In the genomic region with DNA sequence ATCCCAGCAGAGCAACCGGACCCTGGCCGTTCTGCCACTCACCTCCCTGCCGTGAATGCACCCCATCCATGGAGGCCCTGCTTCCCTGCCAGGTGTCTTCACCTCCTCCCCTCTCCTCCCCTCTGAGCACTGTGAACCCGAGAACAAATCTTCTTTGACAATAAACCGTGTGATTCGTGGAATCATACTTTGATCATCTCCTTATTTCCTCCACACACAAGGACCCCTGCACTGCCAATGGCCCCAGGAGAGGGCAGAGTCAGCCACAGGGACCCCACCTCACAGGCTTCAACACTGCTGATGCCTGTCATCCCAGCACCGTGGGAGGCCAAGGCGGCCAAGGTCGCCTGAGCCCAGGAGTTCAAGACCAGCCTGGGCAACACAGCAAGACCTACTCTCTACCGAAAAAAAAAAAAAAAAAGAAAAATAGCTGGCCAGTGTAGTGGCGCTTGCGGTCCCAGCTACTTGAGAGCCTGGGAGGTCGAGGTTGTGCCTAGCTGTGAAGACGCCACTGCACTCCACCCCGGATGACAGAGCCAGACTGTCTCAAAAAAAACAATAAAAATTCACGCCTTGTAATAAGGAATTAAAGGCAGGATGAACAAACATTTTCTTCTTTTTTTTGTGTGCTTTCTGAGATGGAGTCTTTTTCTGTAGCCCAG, we compare ENCODE assay signal across 8 cellular contexts. TPM values are rescaled to one million over a fixed set of nuclear protein-coding genes. Genes with fewer than 3 reads are reported as not detected.
DNase-seq lines count a peak whose midpoint lies in the region; TF ChIP-seq lines count a peak whose summit lies in the region.

No MANE protein-coding gene starts in this region.

- H3K27ac ChIP-seq in breast epithelium (no peak overlapping the region), iPS-18a (ENCODE audit: low read length) (no peak overlapping the region), transverse colon (peak overlapping the region in 3 of 4 donors; percentile 76 to 83 (median 79))

- no peaks in the 10 kb centered on the region for H3K9me3 Mint-ChIP-seq in MCF 10A (ENCODE audit: unreplicated experiment)
- H3K9me3 Mint-ChIP-seq in activated CD4-positive, alpha-beta memory T cell treated with anti-CD3 and anti-CD28 coated beads, Interleukin-2, amount 10 ng/mL, durations not matched to agents 7 days and 5 days: no peaks in the 10 kb centered on the region

- DNase-seq in MCF 10A (ENCODE audit: unreplicated experiment): no peak
- no peak for DNase-seq in breast epithelium (ENCODE audit: low spot score in 2 of 2)
- DNase-seq in activated CD4-positive, alpha-beta memory T cell treated with anti-CD3 and anti-CD28 coated beads, Interleukin-2, amount 10 ng/mL, durations not matched to agents 7 days and 5 days: no peak
- no peak for DNase-seq in transverse colon
- DNase-seq in posterior cingulate gyrus: no peak
- DNase-seq in SK-N-DZ (ENCODE audit: low spot score): no peak
- DNase-seq in NCI-H1105 (lab: John Stamatoyannopoulos, UW): no peak

- H3K4me3 Mint-ChIP-seq in MCF 10A (ENCODE audit: unreplicated experiment): peak overlapping the region; percentile 94
- peak overlapping the region; percentile 88 for H3K4me3 Mint-ChIP-seq in activated CD4-positive, alpha-beta memory T cell treated with anti-CD3 and anti-CD28 coated beads, Interleukin-2, amount 10 ng/mL, durations not matched to agents 7 days and 5 days

- H3K36me3 ChIP-seq in breast epithelium (no peaks in the 10 kb centered on the region), iPS-18a (ENCODE audit: control insufficient read depth, low read depth, low read length) (peaks cover 9% of the 10 kb centered on the region), transverse colon (no peaks in the 10 kb centered on the region)

- peaks cover 38% of the 10 kb centered on the region for H3K4me1 Mint-ChIP-seq in MCF 10A (ENCODE audit: insufficient read depth, unreplicated experiment)
- peaks cover 54% of the 10 kb centered on the region for H3K4me1 Mint-ChIP-seq in activated CD4-positive, alpha-beta memory T cell treated with anti-CD3 and anti-CD28 coated beads, Interleukin-2, amount 10 ng/mL, durations not matched to agents 7 days and 5 days

- H3K9me3 ChIP-seq in breast epithelium (no peaks in the 10 kb centered on the region), iPS-18a (ENCODE audit: control insufficient read depth, low read depth, low read length) (no peaks in the 10 kb centered on the region), transverse colon (no peaks in the 10 kb centered on the region)

- WGBS in transverse colon (ENCODE audit: low coverage in 1 of 2), 2 donors: 44 to 64% methylated on average over 14 to 16 of the region's 16 CpGs

- peaks cover 6% of the 10 kb centered on the region for H3K36me3 Mint-ChIP-seq in MCF 10A (ENCODE audit: insufficient read depth, unreplicated experiment)
- H3K36me3 Mint-ChIP-seq in activated CD4-positive, alpha-beta memory T cell treated with anti-CD3 and anti-CD28 coated beads, Interleukin-2, amount 10 ng/mL, durations not matched to agents 7 days and 5 days (ENCODE audit: low read depth): peaks cover 22% of the 10 kb centered on the region

- H3K27me3 ChIP-seq in breast epithelium (no peaks in the 10 kb centered on the region), iPS-18a (ENCODE audit: control insufficient read depth, insufficient read depth, low read length) (no peaks in the 10 kb centered on the region), transverse colon (no peaks in the 10 kb centered on the region)

- peak overlapping the region; percentile 78 for H3K9ac ChIP-seq in iPS-18a (ENCODE audit: low read length)

- no peak for TF ChIP-seq CTCF in MCF 10A (IDR thresholded peaks at IDR 0.05; ENCODE audit: unreplicated experiment)
- no peak for TF ChIP-seq CTCF in breast epithelium (IDR thresholded peaks at IDR 0.05)
- TF ChIP-seq CTCF in transverse colon (IDR thresholded peaks at IDR 0.05): no peak

- H3K27ac Mint-ChIP-seq in MCF 10A (ENCODE audit: low read depth, unreplicated experiment): no peak overlapping the region
- H3K27ac Mint-ChIP-seq in activated CD4-positive, alpha-beta memory T cell treated with anti-CD3 and anti-CD28 coated beads, Interleukin-2, amount 10 ng/mL, durations not matched to agents 7 days and 5 days: peak overlapping the region; percentile 66

- no peaks in the 10 kb centered on the region for H3K27me3 Mint-ChIP-seq in MCF 10A (ENCODE audit: insufficient read depth, unreplicated experiment)
- no peaks in the 10 kb centered on the region for H3K27me3 Mint-ChIP-seq in activated CD4-positive, alpha-beta memory T cell treated with anti-CD3 and anti-CD28 coated beads, Interleukin-2, amount 10 ng/mL, durations not matched to agents 7 days and 5 days

- in situ Hi-C loops in transverse colon (cut with MboI; ENCODE audit: low pct_ligation_motif_present in 1 of 4, low pct_unique_long_range_greater_than_20kb in 1 of 4, low sequenced_read_pairs in 3 of 4): no loop called here

- CTCF ChIA-PET in MCF 10A (lab: Yijun Ruan, JAX): interaction anchor here (0.6 kb wide), 1 partner anchor 298 kb away, joined by 3 read pairs; no protein-coding TSS in a partner anchor
- CTCF ChIA-PET in activated CD4-positive, alpha-beta memory T cell treated with anti-CD3 and anti-CD28 coated beads, Interleukin-2, amount 10 ng/mL, durations not matched to agents 7 days and 5 days (lab: Charles Lee): no interaction called here

- intact Hi-C loops in MCF 10A (cut with micrococcal nuclease) (loop anchor here (10.0 kb wide), 2 partner anchors 89 to 139 kb away; a partner anchor contains a TSS), breast epithelium (cut with DNase I; ENCODE audit: low total_unique reads) (no loop called here), transverse colon (cut with DNase I; ENCODE audit: low total_unique reads) (loop anchor here (10.0 kb wide), 1 partner anchor 139 kb away; no protein-coding TSS in a partner anchor), posterior cingulate gyrus (cut with DNase I) (loop anchor here (10.0 kb wide), 1 partner anchor 139 kb away; no protein-coding TSS in a partner anchor)

- peaks cover 12 to 13% of the 10 kb centered on the region in 2 donors for H3K4me1 ChIP-seq in breast epithelium
- peaks cover 16% of the 10 kb centered on the region for H3K4me1 ChIP-seq in iPS-18a (ENCODE audit: control insufficient read depth, low read depth, low read length)
- peaks cover 30 to 66% (median 50%) of the 10 kb centered on the region in 4 donors for H3K4me1 ChIP-seq in transverse colon

- BruUV-seq in MCF 10A (replicated peaks; lab: Mats Ljungman, UMichigan): no TSS peak

- TF ChIP-seq POLR2A in breast epithelium (IDR thresholded peaks at IDR 0.05): no peak
- no peak for TF ChIP-seq POLR2A in transverse colon (IDR thresholded peaks at IDR 0.05)

- no peak for TF ChIP-seq EP300 in transverse colon (IDR thresholded peaks at IDR 0.05; ENCODE audit: low read depth)

- H3K4me3 ChIP-seq in breast epithelium (peak overlapping the region in 1 of 3 donors; percentile 100), iPS-18a (ENCODE audit: low read length) (peak overlapping the region; percentile 59), transverse colon (peak overlapping the region in 2 of 4 donors; percentile 78 to 96)

- POLR2A ChIA-PET in MCF 10A (lab: Yijun Ruan, JAX): interaction anchor here (0.7 to 1.6 kb wide), 4 partner anchors 16 to 384 kb away, joined by 3 to 4 read pairs (median 3); no protein-coding TSS in a partner anchor
- POLR2A ChIA-PET in activated CD4-positive, alpha-beta memory T cell treated with anti-CD3 and anti-CD28 coated beads, Interleukin-2, amount 10 ng/mL, durations not matched to agents 7 days and 5 days (lab: Charles Lee): interaction anchor here (0.9 to 1.4 kb wide), 4 partner anchors 10 to 89 kb away, joined by 3 to 7 read pairs (median 4); a partner anchor contains a TSS

RNA-seq across cellular contexts. Expression of a gene that starts 1.1 kb away (rescaled TPM):
- 9.4 and 17.5 TPM in 2 replicates for total RNA-seq in MCF 10A (2022)
- 10 to 100 TPM in 1 of 3 donors, 1 to 10 TPM in 2; 5.9 to 10.2 (median 5.9) TPM for total RNA-seq in breast epithelium
- 10 to 100 TPM; 35.9 to 39.6 TPM for total RNA-seq in activated CD4-positive, alpha-beta memory T cell treated with anti-CD3 and anti-CD28 coated beads, Interleukin-2, amount 10 ng/mL, durations not matched to agents 7 days and 5 days
- total RNA-seq in transverse colon: 10 to 100 TPM in 2 of 4 donors, 1 to 10 TPM in 2; 7.8 to 47.6 (median 23.8) TPM
- 33.5 and 41.9 TPM in 2 replicates for polyA plus RNA-seq in SK-N-DZ (2014; cell fraction: cytosol; rRNA removed)
- polyA plus RNA-seq in SK-N-DZ (2014; cell fraction: nucleus; rRNA removed): 61.4 and 67.5 TPM in 2 replicates

RNA-seq across cellular contexts. Expression of a gene that starts 1.4 kb away (rescaled TPM):
- total RNA-seq in MCF 10A (2022) (28.6 and 35.5 TPM in 2 replicates), breast epithelium (100 to 1,000 TPM in 1 of 3 donors, 10 to 100 TPM in 2; 57.4 to 140 (median 96.0) TPM), transverse colon (100 to 1,000 TPM in 2 of 4 donors, 10 to 100 TPM in 2; 90.2 to 214 (median 137) TPM)
- 10 to 100 TPM; 17.4 to 17.8 TPM for total RNA-seq in activated CD4-positive, alpha-beta memory T cell treated with anti-CD3 and anti-CD28 coated beads, Interleukin-2, amount 10 ng/mL, durations not matched to agents 7 days and 5 days
- polyA plus RNA-seq in SK-N-DZ (2014; cell fraction: cytosol; rRNA removed): 20.8 and 20.9 TPM in 2 replicates
- polyA plus RNA-seq in SK-N-DZ (2014; cell fraction: nucleus; rRNA removed): 52.4 and 53.0 TPM in 2 replicates

Comparison
In these comparisons a context has a peak if more than half of its experiments do, and no peak if none do; other contexts are left out.
1. H3K27ac ChIP-seq: peak in transverse colon (3 of 4); none in breast epithelium (0 of 2) and iPS-18a (single experiment).